Comparison of ENCODE assay signal across 8 cellular contexts in the genomic region with DNA sequence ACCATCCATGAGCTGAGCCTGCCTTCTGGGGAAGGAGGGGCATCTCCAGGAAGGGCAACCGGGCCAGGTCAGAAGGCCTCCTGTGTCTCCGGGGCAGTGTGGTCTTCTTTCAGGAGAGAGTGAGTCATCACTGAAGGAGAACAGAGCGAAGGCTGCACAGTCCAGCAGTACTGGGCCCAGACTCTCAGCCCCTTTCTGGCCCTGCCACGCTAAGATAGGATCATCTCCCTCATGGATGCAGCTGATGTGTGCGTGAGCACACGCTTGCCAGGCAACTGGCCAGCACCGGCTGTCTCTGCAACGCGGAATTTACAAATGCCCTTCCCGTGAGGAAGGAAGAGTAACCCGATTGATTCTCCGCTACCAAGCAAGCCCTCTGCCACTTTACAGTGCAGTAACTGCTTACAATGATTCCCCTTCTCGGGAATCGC.
DNase-seq lines count a peak whose midpoint lies in the region; TF ChIP-seq lines count a peak whose summit lies in the region.

No MANE protein-coding gene starts in this region.

- H3K36me3 ChIP-seq in HAP-1 (replicated peaks) (no peaks in the 10 kb centered on the region), iPS-18a (ENCODE audit: control insufficient read depth, low read depth, low read length) (no peaks in the 10 kb centered on the region)

- H3K27ac ChIP-seq in iPS-18a (ENCODE audit: low read length), result no peak overlapping the region

- H3K4me1 ChIP-seq in HAP-1 (peaks cover 5% of the 10 kb centered on the region), iPS-18a (ENCODE audit: control insufficient read depth, low read depth, low read length) (peaks cover 4% of the 10 kb centered on the region)

- in situ Hi-C loops in HAP-1 (cut with MboI; ENCODE audit: low sequenced_read_pairs) (loop anchor here (25.0 kb wide), 2 partner anchors 684 to 859 kb away; partner anchors contain the start of gene PKD1L1), astrocyte of the spinal cord (cut with HindIII; ENCODE audit: low sequenced_read_pairs) (no loop called here)

- TF ChIP-seq CTCF in astrocyte of the spinal cord (IDR thresholded peaks at IDR 0.05; ENCODE audit: low read depth, low read length) (no peak), retinal pigment epithelial cell (conservative IDR thresholded peaks at IDR 0.05; ENCODE audit: low read depth, low read length) (no peak)

- H3K9ac ChIP-seq in iPS-18a (ENCODE audit: low read length), result peak overlapping the region; percentile 10

- H3K4me3 ChIP-seq in HAP-1 (peak overlapping the region; percentile 45), astrocyte of the spinal cord (ENCODE audit: low read depth, low read length) (peak overlapping the region; percentile 51), iPS-18a (ENCODE audit: low read length) (peak overlapping the region; percentile 58), retinal pigment epithelial cell (ENCODE audit: low read length) (peak overlapping the region; percentile 64)

- H3K9me3 ChIP-seq in HAP-1 (no peaks in the 10 kb centered on the region), iPS-18a (ENCODE audit: control insufficient read depth, low read depth, low read length) (no peaks in the 10 kb centered on the region)

- H3K27me3 ChIP-seq in HAP-1 (ENCODE audit: low read depth) (no peaks in the 10 kb centered on the region; the same call in 1 of the 2 replicates), iPS-18a (ENCODE audit: control insufficient read depth, insufficient read depth, low read length) (peaks cover 15% of the 10 kb centered on the region)

- peak in 2 of 3 experiments; percentile 62 to 65 for DNase-seq in NCI-H1417 (lab: John Stamatoyannopoulos, UW)
- DNase-seq in NCI-H1417 treated with DMSO at 0.1 percent for 48 hours (lab: John Stamatoyannopoulos, UW), result no peak
- DNase-seq in HAP-1 (ENCODE audit: low spot score in 2 of 2), result no peak
- DNase-seq in MV-4-11 (lab: John Stamatoyannopoulos, UW), result peak; percentile 73
- peak; percentile 70 for DNase-seq in astrocyte of the spinal cord (ENCODE audit: low read depth, low spot score)
- no peak for DNase-seq in retinal pigment epithelial cell (ENCODE audit: low read depth)
- no peak for DNase-seq in central memory CD4-positive, alpha-beta T cell

Comparison
In these comparisons a context has a peak if more than half of its experiments do, and no peak if none do; other contexts are left out.
1. DNase-seq: peak in NCI-H1417 (2 of 3), MV-4-11 (single experiment) and astrocyte of the spinal cord (single experiment); none in NCI-H1417 treated with DMSO at 0.1 percent for 48 hours (single experiment), HAP-1 (0 of 2), retinal pigment epithelial cell (single experiment) and central memory CD4-positive, alpha-beta T cell (single experiment).
2. Peak in every context shown above with its lines, with median percentiles within 50 percentile points of each other: H3K4me3 ChIP-seq.